Comparison of ENCODE assay signal across 20 cellular contexts in genomic region chr5:133945561-133945960, GRCh38. TPM values are rescaled to one million over a fixed set of nuclear protein-coding genes. Genes with fewer than 3 reads are reported as not detected.
DNase-seq lines count a peak whose midpoint lies in the region; ATAC-seq, FAIRE-seq and TF ChIP-seq lines count a peak whose summit lies in the region.
"Had no signal": no experiment of that assay in that cellular context is flagged by ENCODE, and none has a peak within 500 bp of the region (broad histone marks: within the 10 kb centered on the region; RNA-seq: fewer than 3 reads in every experiment).

No MANE protein-coding gene starts in this region.

- H2AFZ ChIP-seq in astrocyte (ENCODE audit: low read depth, low read length): no peak overlapping the region
- H2AFZ ChIP-seq: GM23338 had no signal

- no peaks in the 10 kb centered on the region for H3K9me3 Mint-ChIP-seq in activated naive CD4-positive, alpha-beta T cell treated with anti-CD3 and anti-CD28 coated beads, Interleukin-2, amount 50 U/mL, for 24 hours
- H3K9me3 Mint-ChIP-seq in astrocyte (ENCODE audit: unreplicated experiment) (no peaks in the 10 kb centered on the region), mesothelial cell of epicardium (no peaks in the 10 kb centered on the region)
- H3K9me3 Mint-ChIP-seq: GM23338 had no signal

- no peaks in the 10 kb centered on the region for H3K79me2 ChIP-seq in astrocyte (ENCODE audit: insufficient read depth, low read length)

- H3K27ac ChIP-seq in astrocyte (ENCODE audit: low read depth, low read length) (no peak overlapping the region), temporal lobe (ENCODE audit: low read depth, low read length) (peak overlapping the region; percentile 12)
- H3K27ac ChIP-seq: 22Rv1, SJSA1 had no signal

- no peaks in the 10 kb centered on the region for H3K36me3 Mint-ChIP-seq in activated naive CD4-positive, alpha-beta T cell treated with anti-CD3 and anti-CD28 coated beads, Interleukin-2, amount 50 U/mL, for 24 hours
- H3K36me3 Mint-ChIP-seq in astrocyte (ENCODE audit: low read depth, unreplicated experiment) (peaks cover 2% of the 10 kb centered on the region), mesothelial cell of epicardium (no peaks in the 10 kb centered on the region)
- H3K36me3 Mint-ChIP-seq: CD4-positive, CD25-positive, alpha-beta regulatory T cell had no signal

- no peaks in the 10 kb centered on the region for H3K27me3 ChIP-seq in astrocyte (ENCODE audit: insufficient read depth, low read length)
- H3K27me3 ChIP-seq: BE2C, SJSA1 had no signal

- no peak for ATAC-seq in HG02970 (IDR thresholded peaks at IDR 0.05; ENCODE audit: low FRiP score, unreplicated experiment)
- ATAC-seq: GM23338 had no signal

- peaks cover 3% of the 10 kb centered on the region for H3K4me1 ChIP-seq in astrocyte (ENCODE audit: insufficient read depth, low read length)
- H3K4me1 ChIP-seq: SJSA1 had no signal

- H3K27ac Mint-ChIP-seq in activated naive CD4-positive, alpha-beta T cell treated with anti-CD3 and anti-CD28 coated beads, Interleukin-2, amount 50 U/mL, for 24 hours: peak overlapping the region; percentile 59
- H3K27ac Mint-ChIP-seq in astrocyte (ENCODE audit: unreplicated experiment): no peak overlapping the region
- H3K27ac Mint-ChIP-seq in mesothelial cell of epicardium: no peak overlapping the region
- H3K27ac Mint-ChIP-seq: CD4-positive, CD25-positive, alpha-beta regulatory T cell; GM23338 had no signal

- H3K27me3 Mint-ChIP-seq in activated naive CD4-positive, alpha-beta T cell treated with anti-CD3 and anti-CD28 coated beads, Interleukin-2, amount 50 U/mL, for 24 hours: no peaks in the 10 kb centered on the region
- H3K27me3 Mint-ChIP-seq in astrocyte (ENCODE audit: low read depth, unreplicated experiment): peaks cover 11% of the 10 kb centered on the region
- no peaks in the 10 kb centered on the region for H3K27me3 Mint-ChIP-seq in mesothelial cell of epicardium (ENCODE audit: low read depth)

- no peak overlapping the region for H3K4me3 ChIP-seq in astrocyte (ENCODE audit: insufficient read depth, low read depth, low read length)
- H3K4me3 ChIP-seq: GM23338, SJSA1 had no signal

- no peaks in the 10 kb centered on the region for H4K20me1 ChIP-seq in astrocyte (ENCODE audit: insufficient read depth, low read length)

- FAIRE-seq in astrocyte (lab: Jason Lieb, UNC): no peak
- FAIRE-seq: GM12891 had no signal

- no peaks in the 10 kb centered on the region for H3K9me3 ChIP-seq in astrocyte (ENCODE audit: insufficient read depth, low read depth, low read length)
- H3K9me3 ChIP-seq: BE2C, SJSA1 had no signal

- DNase-seq in activated naive CD4-positive, alpha-beta T cell treated with Interleukin-2 at 50 U/mL for 16 hours: no peak
- DNase-seq in astrocyte (ENCODE audit: low read depth): peak; percentile 52
- peak; percentile 32 for DNase-seq in midbrain (lab: John Stamatoyannopoulos, UW)
- no peak for DNase-seq in NCI-H748 treated with DMSO at 0.1 percent for 48 hours (lab: John Stamatoyannopoulos, UW)
- DNase-seq in mesothelial cell of epicardium (ENCODE audit: low spot score in 2 of 2, unreplicated experiment in 2 of 2): no peak
- DNase-seq: BE2C; Calu3; CD4-positive, CD25-positive, alpha-beta regulatory T cell; DMS53; NCI-H1417; NCI-H187; NCI-H226; NCI-H524 treated with DMSO at 0.1 percent for 48 hours had no signal

- H3K9ac ChIP-seq in astrocyte (ENCODE audit: low read length): no peak overlapping the region

- H3K4me2 ChIP-seq in astrocyte (ENCODE audit: low read length): no peak overlapping the region
- H3K4me2 ChIP-seq: GM23338 had no signal

- H3K4me1 Mint-ChIP-seq in activated naive CD4-positive, alpha-beta T cell treated with anti-CD3 and anti-CD28 coated beads, Interleukin-2, amount 50 U/mL, for 24 hours: no peaks in the 10 kb centered on the region
- H3K4me1 Mint-ChIP-seq in astrocyte (ENCODE audit: low read depth, unreplicated experiment): no peaks in the 10 kb centered on the region
- peaks cover 16% of the 10 kb centered on the region for H3K4me1 Mint-ChIP-seq in mesothelial cell of epicardium
- H3K4me1 Mint-ChIP-seq: CD4-positive, CD25-positive, alpha-beta regulatory T cell; GM23338 had no signal

- no peak overlapping the region for H3K4me3 Mint-ChIP-seq in activated naive CD4-positive, alpha-beta T cell treated with anti-CD3 and anti-CD28 coated beads, Interleukin-2, amount 50 U/mL, for 24 hours
- H3K4me3 Mint-ChIP-seq in astrocyte (ENCODE audit: unreplicated experiment): no peak overlapping the region
- no peak overlapping the region for H3K4me3 Mint-ChIP-seq in mesothelial cell of epicardium
- H3K4me3 Mint-ChIP-seq: CD4-positive, CD25-positive, alpha-beta regulatory T cell; GM23338 had no signal

- TF ChIP-seq CTCF in astrocyte (IDR thresholded peaks at IDR 0.05; ENCODE audit: insufficient read depth, low read depth, low read length) (no peak), mesothelial cell of epicardium (IDR thresholded peaks at IDR 0.05; ENCODE audit: unreplicated experiment) (no peak)

- H3K36me3 ChIP-seq in astrocyte (ENCODE audit: insufficient read depth, low read length): no peaks in the 10 kb centered on the region
- H3K36me3 ChIP-seq: BE2C, SJSA1 had no signal

RNA-seq across cellular contexts. Expression of gene C5orf15, which starts 22.9 kb away (rescaled TPM):
- total RNA-seq in astrocyte (88.8 and 91.1 TPM in 2 replicates), temporal lobe (31.2 TPM), mesothelial cell of epicardium (44.2 to 47.4 TPM (median 47.3 TPM) in 3 replicates)

RNA-seq across cellular contexts. Expression of gene VDAC1, which starts 59.2 kb away (rescaled TPM):
- total RNA-seq in astrocyte (354 and 364 TPM in 2 replicates), temporal lobe (136 TPM), mesothelial cell of epicardium (108 to 111 TPM (median 109 TPM) in 3 replicates)

Comparison
In these comparisons a context has a peak if more than half of its experiments do, and no peak if none do; other contexts are left out.
1. DNase-seq: peak in astrocyte (single experiment) and midbrain (single experiment); none in activated naive CD4-positive, alpha-beta T cell treated with Interleukin-2 at 50 U/mL for 16 hours (single experiment), NCI-H748 treated with DMSO at 0.1 percent for 48 hours (single experiment) and mesothelial cell of epicardium (0 of 2).